ENCODE assay signal across 7 cellular contexts in genomic region chr10:80444646-80445319, GRCh38. TPM values are rescaled to one million over a fixed set of nuclear protein-coding genes. Genes with fewer than 3 reads are reported as not detected.
DNase-seq lines count a peak whose midpoint lies in the region; ATAC-seq and TF ChIP-seq lines count a peak whose summit lies in the region.

No MANE protein-coding gene starts in this region.

- no peak overlapping the region for H3K23ac ChIP-seq in IMR-90 (ENCODE audit: low read depth, low read length)

- intact Hi-C loops in IMR-90 (cut with micrococcal nuclease) (loop anchor here (1.0 to 2.0 kb wide), 7 partner anchors 61 to 574 kb away; no protein-coding TSS in a partner anchor), spleen (cut with DNase I; ENCODE audit: low total_unique reads) (loop anchor here (5.0 kb wide), 2 partner anchors 58 to 218 kb away; no protein-coding TSS in a partner anchor)

- CTCF ChIA-PET in IMR-90 (lab: Yijun Ruan, JAX), result interaction anchor here (0.6 to 2.1 kb wide), 14 partner anchors 9 to 218 kb away, joined by 3 to 32 read pairs (median 4); partner anchors contain the start of gene TSPAN14

- H2BK15ac ChIP-seq in IMR-90 (ENCODE audit: low read depth, low read length), result no peak overlapping the region

- no peak overlapping the region for H4K5ac ChIP-seq in IMR-90 (ENCODE audit: low read depth, low read length)

- H3K9me1 ChIP-seq in IMR-90 (ENCODE audit: insufficient read depth, low read length), result no peaks in the 10 kb centered on the region

- H3K9ac ChIP-seq in IMR-90 (ENCODE audit: low read depth, low read length) (no peak overlapping the region), SU-DHL-6 (ENCODE audit: low read length) (no peak overlapping the region)

- H3K79me2 ChIP-seq in SU-DHL-6 (ENCODE audit: insufficient read depth, low read length), result no peaks in the 10 kb centered on the region

- H3K4ac ChIP-seq in IMR-90 (ENCODE audit: low read depth, low read length), result no peak overlapping the region

- H4K91ac ChIP-seq in IMR-90 (ENCODE audit: insufficient read depth, low read depth, low read length), result no peak overlapping the region

- no peaks in the 10 kb centered on the region for H3K9me2 ChIP-seq in SU-DHL-6 (replicated peaks; ENCODE audit: insufficient read depth, low read length)

- H3K4me1 ChIP-seq in IMR-90 (ENCODE audit: control insufficient read depth, insufficient read depth, low read length) (no peaks in the 10 kb centered on the region), spleen (peaks cover 7 to 47% (median 20%) of the 10 kb centered on the region in 6 donors)

- ATAC-seq in GM21786 (IDR thresholded peaks at IDR 0.05; ENCODE audit: unreplicated experiment) (peak; percentile 78), IMR-90 (ENCODE audit: low read depth) (peak; percentile 97)

- H3K18ac ChIP-seq in IMR-90 (ENCODE audit: low read depth, low read length), result no peak overlapping the region

- WGBS in IMR-90 (ENCODE audit: extremely low coverage in 2 of 2, insufficient read length in 1 of 2), 2 experiments, result no CpG with 5 or more reads among the region's 11 CpGs
- whole genome bisulfite sequencing in spleen, 5 donors, result 17 to 22% (median 20%) methylated on average over 10 to 11 of the region's 11 CpGs

- peak; percentile 97 for TF ChIP-seq RAD21 in IMR-90 (IDR thresholded peaks at IDR 0.05; ENCODE audit: low read length)

- dilution Hi-C loops in IMR-90 (cut with HindIII; ENCODE audit: low sequenced_read_pairs, unreplicated experiment), result no loop called here

- no TSS peak for BruUV-seq in IMR-90 (replicated peaks; lab: Mats Ljungman, UMichigan)

- H3K4me3 ChIP-seq in GM12865 (ENCODE audit: low read depth, low read length) (no peak overlapping the region), IMR-90 (ENCODE audit: insufficient read depth, low read depth, low read length) (no peak overlapping the region), SU-DHL-6 (ENCODE audit: insufficient read depth, low read length, poor library complexity, severe bottlenecking) (no peak overlapping the region), spleen (no peak overlapping the region)

- H2AK9ac ChIP-seq in IMR-90 (replicated peaks; ENCODE audit: low read depth, low read length, poor library complexity), result no peak overlapping the region

- no peak overlapping the region for H3K27ac ChIP-seq in IMR-90 (ENCODE audit: insufficient read depth, low read length)
- no peak overlapping the region for H3K27ac ChIP-seq in SU-DHL-6 (ENCODE audit: low read depth, low read length)
- H3K27ac ChIP-seq in spleen, result peak overlapping the region in 6 of 8 donors; percentile 27 to 61 (median 52)

- H3K9me3 ChIP-seq in IMR-90 (ENCODE audit: control insufficient read depth, insufficient read depth, low read length), result no peaks in the 10 kb centered on the region
- H3K9me3 ChIP-seq in SU-DHL-6 (ENCODE audit: insufficient read depth, low read length), result no peaks in the 10 kb centered on the region
- H3K9me3 ChIP-seq in spleen, result no peaks in the 10 kb centered on the region

- no peaks in the 10 kb centered on the region for H3F3A ChIP-seq in SU-DHL-6 (ENCODE audit: insufficient read depth)

- POLR2A ChIA-PET in IMR-90 (lab: Charles Lee; ENCODE audit: unreplicated experiment), result no interaction called here

- H2AFZ ChIP-seq in IMR-90 (replicated peaks; ENCODE audit: low read length, poor library complexity) (peak overlapping the region; percentile 66), SU-DHL-6 (ENCODE audit: low read depth, low read length, severe bottlenecking) (no peak overlapping the region)

- H2BK20ac ChIP-seq in IMR-90 (ENCODE audit: low read depth, low read length), result no peak overlapping the region

- H3K4me2 ChIP-seq in IMR-90 (ENCODE audit: low read depth, low read length) (no peak overlapping the region), SU-DHL-6 (ENCODE audit: low read depth, low read length, poor library complexity, severe bottlenecking) (no peak overlapping the region)

- no peak overlapping the region for H2AK5ac ChIP-seq in IMR-90 (ENCODE audit: low read depth, low read length)

- H2BK120ac ChIP-seq in IMR-90 (ENCODE audit: low read depth, low read length), result no peak overlapping the region

- no peak overlapping the region for H3K56ac ChIP-seq in IMR-90 (ENCODE audit: extremely low read depth, insufficient read depth, low read length)

- H4K20me1 ChIP-seq in IMR-90 (ENCODE audit: insufficient read depth, low read length) (no peaks in the 10 kb centered on the region), SU-DHL-6 (ENCODE audit: low read depth, low read length) (no peaks in the 10 kb centered on the region)

- H3K36me3 ChIP-seq in IMR-90 (ENCODE audit: control insufficient read depth, insufficient read depth, low read length) (no peaks in the 10 kb centered on the region), SU-DHL-6 (ENCODE audit: low read length) (no peaks in the 10 kb centered on the region), spleen (no peaks in the 10 kb centered on the region)

- H2BK5ac ChIP-seq in IMR-90 (ENCODE audit: low read depth, low read length, poor library complexity, severe bottlenecking), result no peak overlapping the region

- peak; percentile 78 for DNase-seq in GM12865 (ENCODE audit: low read depth)
- DNase-seq in IMR-90, result peak; percentile 74
- DNase-seq in astrocyte of the hippocampus (ENCODE audit: low read depth, low spot score), result peak; percentile 87
- DNase-seq in hippocampal formation (lab: John Stamatoyannopoulos, UW), result peak; percentile 65 to 86
- DNase-seq in spleen, result peak; percentile 89

- TF ChIP-seq POLR2A in IMR-90 (IDR thresholded peaks at IDR 0.05; ENCODE audit: low read depth, low read length), result no peak
- TF ChIP-seq POLR2A in spleen (IDR thresholded peaks at IDR 0.05), result no peak

- no peak overlapping the region for H4K8ac ChIP-seq in IMR-90 (ENCODE audit: low read depth in 2 of 2, low read length in 2 of 2)

- in situ Hi-C loops in IMR-90 (cut with MboI; ENCODE audit: low sequenced_read_pairs), result loop anchor here (10.0 to 25.0 kb wide), 2 partner anchors 220 to 468 kb away; no protein-coding TSS in a partner anchor

- H3K14ac ChIP-seq in IMR-90 (replicated peaks; ENCODE audit: low read depth, low read length), result no peak overlapping the region

- no peaks in the 10 kb centered on the region; the same call in 1 of the 2 replicates for H3K27me3 ChIP-seq in IMR-90 (ENCODE audit: control insufficient read depth, insufficient read depth, low read length)
- H3K27me3 ChIP-seq in SU-DHL-6 (ENCODE audit: low read length), result no peaks in the 10 kb centered on the region
- no peaks in the 10 kb centered on the region for H3K27me3 ChIP-seq in spleen (replicated peaks in 1 of 7)

- TF ChIP-seq CTCF in GM12865 (IDR thresholded peaks at IDR 0.05; ENCODE audit: insufficient read depth, low read depth, low read length, missing control alignments) (peak; percentile 93), IMR-90 (conservative IDR thresholded peaks at IDR 0.05; ENCODE audit: low read depth, low read length) (peak; percentile 95), SU-DHL-6 (IDR thresholded peaks at IDR 0.05; ENCODE audit: insufficient read depth, low read length, poor library complexity, severe bottlenecking) (peak; percentile 49), spleen (IDR thresholded peaks at IDR 0.05 in 8 of 11, conservative IDR thresholded peaks at IDR 0.05 in 3 of 11) (peak in 9 of 11 experiments; percentile 34 to 86 (median 78))

- no peaks in the 10 kb centered on the region for H3K79me1 ChIP-seq in IMR-90 (ENCODE audit: low read depth in 1 of 2, low read length in 2 of 2)

TF ChIP-seq in IMR-90, 13 proteins besides CTCF, POLR2A, EP300 and RAD21:
- TF ChIP-seq CEBPB (IDR thresholded peaks at IDR 0.05; ENCODE audit: low read depth, low read length), result no peak
- TF ChIP-seq SMC3 (IDR thresholded peaks at IDR 0.05; ENCODE audit: low read depth, low read length), result peak; percentile 88
- no peak for TF ChIP-seq BHLHE40 (IDR thresholded peaks at IDR 0.05; ENCODE audit: low read depth, low read length)
- no peak for TF ChIP-seq USF2 (IDR thresholded peaks at IDR 0.05; ENCODE audit: low read depth, low read length)
- peak; percentile 22; the same call in 1 of the 2 replicates for TF ChIP-seq MAZ (IDR thresholded peaks at IDR 0.05; ENCODE audit: borderline replicate concordance, low read depth, low read length)

RNA-seq across cellular contexts. Expression of gene TSPAN14, which starts 9.3 kb away (rescaled TPM):
- total RNA-seq in IMR-90 (2012; rRNA removed) (13.3 and 18.5 TPM in 2 replicates), spleen (100 to 1,000 TPM in 6 of 7 donors, 10 to 100 TPM in 1; 81.3 to 172 (median 129) TPM)
- polyA plus RNA-seq in IMR-90 (2012; rRNA removed) (40.6 and 43.0 TPM in 2 replicates), spleen (10 to 100 TPM; 13.3 to 32.5 (median 24.6) TPM)
- 55.8 and 57.7 TPM in 2 replicates for polyA plus RNA-seq in IMR-90 (2012; cell fraction: cytosol; rRNA removed)
- 36.3 and 44.3 TPM in 2 replicates for polyA plus RNA-seq in IMR-90 (2012; cell fraction: nucleus; rRNA removed; ENCODE audit: low replicate concordance)

RNA-seq across cellular contexts. Expression of gene PRXL2A, which starts 36.4 kb away (rescaled TPM):
- total RNA-seq in IMR-90 (2012; rRNA removed) (0.90 and 1.1 TPM in 2 replicates), spleen (10 to 100 TPM; 12.7 to 20.7 (median 16.9) TPM)
- polyA plus RNA-seq in IMR-90 (2012; rRNA removed) (0.60 and 0.92 TPM in 2 replicates), spleen (10 to 100 TPM; 12.4 to 19.0 (median 14.3) TPM)
- 0.19 and 0.36 TPM in 2 replicates for polyA plus RNA-seq in IMR-90 (2012; cell fraction: cytosol; rRNA removed)
- polyA plus RNA-seq in IMR-90 (2012; cell fraction: nucleus; rRNA removed; ENCODE audit: low replicate concordance), result 0.10 and 0.17 TPM in 2 replicates

Comparison
In these comparisons a context has a peak if more than half of its experiments do, and no peak if none do; other contexts are left out.
1. H3K27ac ChIP-seq: peak in spleen (6 of 8); none in IMR-90 (single experiment) and SU-DHL-6 (single experiment).
2. Peak in every context shown above with its lines, with median percentiles within 50 percentile points of each other: DNase-seq and CTCF ChIP-seq.